In genomic region chr17:11671151-11671550, GRCh38 we compare ENCODE assay signal across 24 cellular contexts.
"Had no signal": no experiment of that assay in that cellular context is flagged by ENCODE, and none has a peak within 500 bp of the region (broad histone marks: within the 10 kb centered on the region; RNA-seq: fewer than 3 reads in every experiment).

No MANE protein-coding gene starts in this region.

- H3K27me3 Mint-ChIP-seq: activated CD4-positive, alpha-beta T cell treated with anti-CD3 and anti-CD28 coated beads for 36 hours; activated naive CD4-positive, alpha-beta T cell treated with anti-CD3 and anti-CD28 coated beads, Interleukin-2, amount 10 ng/mL, durations not matched to agents 7 days and 5 days; activated naive CD8-positive, alpha-beta T cell treated with anti-CD3 and anti-CD28 coated beads, Interleukin-2, amount 10 ng/mL, durations not matched to agents 7 days and 5 days; effector memory CD8-positive, alpha-beta T cell had no signal

- H3K9me3 Mint-ChIP-seq: activated naive CD8-positive, alpha-beta T cell treated with anti-CD3 and anti-CD28 coated beads, Interleukin-2, amount 10 ng/mL, durations not matched to agents 7 days and 5 days; neural progenitor cell had no signal

- H3K4me3 ChIP-seq: ascending aorta, coronary artery, left ventricle myocardium inferior, lung, neural progenitor cell, right atrium auricular region, spleen, suprapubic skin, tibial artery had no signal

- H3K4me3 Mint-ChIP-seq: activated CD4-positive, alpha-beta T cell treated with anti-CD3 and anti-CD28 coated beads for 36 hours; activated naive CD4-positive, alpha-beta T cell treated with anti-CD3 and anti-CD28 coated beads, Interleukin-2, amount 10 ng/mL, durations not matched to agents 7 days and 5 days; activated naive CD8-positive, alpha-beta T cell treated with anti-CD3 and anti-CD28 coated beads, Interleukin-2, amount 10 ng/mL, durations not matched to agents 7 days and 5 days; brain; effector memory CD8-positive, alpha-beta T cell; natural killer cell; neural progenitor cell had no signal

- H3K36me3 Mint-ChIP-seq: activated naive CD4-positive, alpha-beta T cell treated with anti-CD3 and anti-CD28 coated beads, Interleukin-2, amount 10 ng/mL, durations not matched to agents 7 days and 5 days; activated naive CD8-positive, alpha-beta T cell treated with anti-CD3 and anti-CD28 coated beads, Interleukin-2, amount 10 ng/mL, durations not matched to agents 7 days and 5 days; brain; natural killer cell; neural progenitor cell had no signal

- H3K4me1 Mint-ChIP-seq: activated CD4-positive, alpha-beta T cell treated with anti-CD3 and anti-CD28 coated beads for 36 hours; activated naive CD4-positive, alpha-beta T cell treated with anti-CD3 and anti-CD28 coated beads, Interleukin-2, amount 10 ng/mL, durations not matched to agents 7 days and 5 days; activated naive CD8-positive, alpha-beta T cell treated with anti-CD3 and anti-CD28 coated beads, Interleukin-2, amount 10 ng/mL, durations not matched to agents 7 days and 5 days; brain; natural killer cell had no signal

- DNase-seq: activated CD4-positive, alpha-beta T cell treated with anti-CD3 and anti-CD28 coated beads for 36 hours; activated CD4-positive, alpha-beta T cell treated with anti-CD3 and anti-CD28 coated beads, Interleukin-2, amount 50 U/mL, for 48 hours; activated CD4-positive, CD25-positive, alpha-beta regulatory T cell; activated CD8-positive, alpha-beta memory T cell treated with anti-CD3 and anti-CD28 coated beads for 24 hours; activated gamma-delta T cell; activated naive CD4-positive, alpha-beta T cell treated with anti-CD3 and anti-CD28 coated beads, Interleukin-2, amount 10 ng/mL, durations not matched to agents 7 days and 5 days; activated naive CD8-positive, alpha-beta T cell treated with anti-CD3 and anti-CD28 coated beads, Interleukin-2, amount 10 ng/mL, durations not matched to agents 7 days and 5 days; effector memory CD8-positive, alpha-beta T cell; erythroblast; foreskin fibroblast; left ventricle myocardium inferior; mesendoderm; natural killer cell; occipital lobe; spleen; stimulated activated naive CD4-positive, alpha-beta T cell; tibial artery had no signal

- H3K27ac Mint-ChIP-seq: activated CD4-positive, alpha-beta T cell treated with anti-CD3 and anti-CD28 coated beads for 36 hours; activated naive CD4-positive, alpha-beta T cell treated with anti-CD3 and anti-CD28 coated beads, Interleukin-2, amount 10 ng/mL, durations not matched to agents 7 days and 5 days; activated naive CD8-positive, alpha-beta T cell treated with anti-CD3 and anti-CD28 coated beads, Interleukin-2, amount 10 ng/mL, durations not matched to agents 7 days and 5 days; brain; effector memory CD8-positive, alpha-beta T cell; natural killer cell; neural progenitor cell had no signal

- ATAC-seq: activated CD4-positive, alpha-beta T cell treated with anti-CD3 and anti-CD28 coated beads for 36 hours; effector memory CD8-positive, alpha-beta T cell; natural killer cell had no signal
